27 cellular contexts compared by ENCODE assay signal in genomic region chr9:135305546-135306180, GRCh38.
"Had no signal": no experiment of that assay in that cellular context is flagged by ENCODE, and none has a peak within 500 bp of the region (broad histone marks: within the 10 kb centered on the region; RNA-seq: fewer than 3 reads in every experiment).

No MANE protein-coding gene starts in this region.

- H3K4me2 ChIP-seq: smooth muscle cell had no signal

- H3K9me3 ChIP-seq: gastrocnemius medialis, ovary, prostate gland, thyroid gland, upper lobe of right lung had no signal

- H3K4me3 ChIP-seq: gastrocnemius medialis, ovary, prostate gland, smooth muscle cell, thyroid gland, upper lobe of right lung had no signal

- H3K4me1 ChIP-seq: prostate gland, upper lobe of right lung had no signal

- H3K36me3 ChIP-seq: brain microvascular endothelial cell, gastrocnemius medialis, ovary, prostate gland, thyroid gland, upper lobe of right lung had no signal

- FAIRE-seq: astrocyte had no signal

- DNase-seq: activated B cell treated with CpG ODN at 0.5 μM for 24 hours; activated CD4-positive, alpha-beta T cell treated with anti-CD3 and anti-CD28 coated beads, Interleukin-2, amount 50 U/mL, for 4 hours; activated naive CD4-positive, alpha-beta T cell treated with anti-CD3 and anti-CD28 coated beads for 36 hours; activated naive CD8-positive, alpha-beta T cell treated with anti-CD3 and anti-CD28 coated beads, Interleukin-2, amount 10 ng/mL, durations not matched to agents 7 days and 5 days; activated T-cell treated with anti-CD3 and anti-CD28 coated beads for 4 hours; activated T-cell treated with anti-CD3 and anti-CD28 coated beads, Interleukin-2, amount 50 U/mL, for 72 hours; brain microvascular endothelial cell; cortex of kidney; effector memory CD8-positive, alpha-beta T cell; erythroblast; gastrocnemius medialis; glutamatergic neuron; islet precursor cell; left ventricle myocardium superior; ovary; retina; stimulated activated CD4-positive, alpha-beta T cell treated with anti-CD3 and anti-CD28 coated beads, Interleukin-1b, Interleukin-23, amount 100 ng/mL, for 48 hours; stimulated activated CD4-positive, alpha-beta T cell treated with anti-CD3 and anti-CD28 coated beads, Interleukin-4, amount 100 ng/mL, for 4 hours; stimulated activated CD8-positive, alpha-beta memory T cell treated with anti-CD3 and anti-CD28 coated beads, Interleukin-4, amount 100 ng/mL, for 48 hours; stimulated activated naive CD8-positive, alpha-beta T cell treated with anti-CD3 and anti-CD28 coated beads, Interleukin-15, amount 100 ng/mL, for 72 hours; T-helper 1 cell; thyroid gland; upper lobe of right lung had no signal

- H3K27me3 ChIP-seq: brain microvascular endothelial cell, ovary, thyroid gland had no signal

- H3K27ac ChIP-seq: brain microvascular endothelial cell, gastrocnemius medialis, ovary, prostate gland, thyroid gland, upper lobe of right lung had no signal

- ATAC-seq: activated T-cell treated with anti-CD3 and anti-CD28 coated beads, Interleukin-2, amount 50 U/mL, for 72 hours; effector memory CD8-positive, alpha-beta T cell; gastrocnemius medialis; left ventricle myocardium superior; stimulated activated memory B cell treated with anti-CD40 and anti-IgM and Interleukin-4, amounts not matched to agents 10 μg/mL and 1 μg/mL and 100 μg/mL, for 72 hours; stimulated activated naive CD8-positive, alpha-beta T cell treated with anti-CD3 and anti-CD28 coated beads, Interleukin-15, amount 100 ng/mL, for 72 hours; upper lobe of right lung had no signal
